17 cellular contexts compared by ENCODE assay signal in genomic region chr18:79392226-79392625, GRCh38. TPM values are rescaled to one million over a fixed set of nuclear protein-coding genes. Genes with fewer than 3 reads are reported as not detected.
DNase-seq lines count a peak whose midpoint lies in the region; ATAC-seq and TF ChIP-seq lines count a peak whose summit lies in the region.
"Had no signal": no experiment of that assay in that cellular context is flagged by ENCODE, and none has a peak within 500 bp of the region (broad histone marks: within the 10 kb centered on the region; RNA-seq: fewer than 3 reads in every experiment).

No MANE protein-coding gene starts in this region.

- peaks cover 54% of the 10 kb centered on the region for H3K27me3 Mint-ChIP-seq in CD4-positive, CD25-positive, alpha-beta regulatory T cell
- H3K27me3 Mint-ChIP-seq in CD8-positive, alpha-beta memory T cell, result peaks cover 18 to 19% of the 10 kb centered on the region in 2 donors
- peaks cover 45% of the 10 kb centered on the region in 2 donors for H3K27me3 Mint-ChIP-seq in effector memory CD8-positive, alpha-beta T cell
- H3K27me3 Mint-ChIP-seq in progenitor cell of endocrine pancreas, result peaks cover 68% of the 10 kb centered on the region

- no peak overlapping the region for H3K4me3 ChIP-seq in CD4-positive, CD25-positive, alpha-beta regulatory T cell (ENCODE audit: low read depth, low read length)
- no peak overlapping the region for H3K4me3 ChIP-seq in CD8-positive, alpha-beta memory T cell (ENCODE audit: low read length)

- DNase-seq in CD4-positive, CD25-positive, alpha-beta regulatory T cell, result no peak
- DNase-seq in CD8-positive, alpha-beta memory T cell, result peak in 1 of 5 donors; percentile 35
- no peak for DNase-seq in effector memory CD8-positive, alpha-beta T cell
- no peak for DNase-seq in progenitor cell of endocrine pancreas (ENCODE audit: low spot score, unreplicated experiment)
- DNase-seq: activated CD4-positive, alpha-beta T cell treated with anti-CD3 and anti-CD28 coated beads for 1 hour; DMS 273 treated with DMSO at 0.1 percent for 48 hours; effector CD4-positive, alpha-beta T cell; GF-D8; glutamatergic neuron; Kasumi-1; NCI-H1092; substantia nigra had no signal

- no peaks in the 10 kb centered on the region for H3K9me3 ChIP-seq in CD4-positive, CD25-positive, alpha-beta regulatory T cell (ENCODE audit: control insufficient read depth in 2 of 2, low read length in 2 of 2)
- H3K9me3 ChIP-seq in CD8-positive, alpha-beta memory T cell (ENCODE audit: low read length), result no peaks in the 10 kb centered on the region
- H3K9me3 ChIP-seq: adrenal gland, pancreas had no signal

- no peaks in the 10 kb centered on the region for H3K36me3 Mint-ChIP-seq in CD4-positive, CD25-positive, alpha-beta regulatory T cell
- H3K36me3 Mint-ChIP-seq in CD8-positive, alpha-beta memory T cell, result peaks cover 0 to 2% (median 1%) of the 10 kb centered on the region in 3 donors
- H3K36me3 Mint-ChIP-seq in effector memory CD8-positive, alpha-beta T cell (ENCODE audit: insufficient read depth), result peaks cover 15% of the 10 kb centered on the region
- peaks cover 1% of the 10 kb centered on the region for H3K36me3 Mint-ChIP-seq in progenitor cell of endocrine pancreas (ENCODE audit: insufficient read depth)

- no peaks in the 10 kb centered on the region for H3K36me3 ChIP-seq in CD4-positive, CD25-positive, alpha-beta regulatory T cell (ENCODE audit: control insufficient read depth, insufficient read depth, low read length)
- H3K36me3 ChIP-seq in CD8-positive, alpha-beta memory T cell (ENCODE audit: insufficient read depth, low read length), result no peaks in the 10 kb centered on the region
- H3K36me3 ChIP-seq: adrenal gland, pancreas had no signal

- peaks cover 36% of the 10 kb centered on the region for H3K4me1 ChIP-seq in CD4-positive, CD25-positive, alpha-beta regulatory T cell (ENCODE audit: control insufficient read depth, insufficient read depth, low read length, poor library complexity, severe bottlenecking)
- H3K4me1 ChIP-seq in CD8-positive, alpha-beta memory T cell (ENCODE audit: insufficient read depth, low read length), result peaks cover 20% of the 10 kb centered on the region

- CTCF ChIA-PET in CD8-positive, alpha-beta memory T cell (lab: Charles Lee), result interaction anchor here (1.4 to 5.4 kb wide), 4 partner anchors 12 to 136 kb away, joined by 4 to 49 read pairs (median 6); no protein-coding TSS in a partner anchor

- peak overlapping the region; percentile 56 to 91 (median 74) for H3K4me3 Mint-ChIP-seq in CD4-positive, CD25-positive, alpha-beta regulatory T cell
- H3K4me3 Mint-ChIP-seq in CD8-positive, alpha-beta memory T cell, result peak overlapping the region in 6 of 7 donors; percentile 25 to 84 (median 78)
- peak overlapping the region; percentile 78 to 88 for H3K4me3 Mint-ChIP-seq in effector memory CD8-positive, alpha-beta T cell
- no peak overlapping the region for H3K4me3 Mint-ChIP-seq in progenitor cell of endocrine pancreas (ENCODE audit: low read depth)

- no peak overlapping the region for H3K27ac ChIP-seq in CD4-positive, CD25-positive, alpha-beta regulatory T cell (ENCODE audit: insufficient read depth, low read length, poor library complexity, severe bottlenecking)
- H3K27ac ChIP-seq in CD8-positive, alpha-beta memory T cell (ENCODE audit: low read depth, low read length), result no peak overlapping the region
- H3K27ac ChIP-seq: adrenal gland, pancreas had no signal

- H3K27me3 ChIP-seq in CD4-positive, CD25-positive, alpha-beta regulatory T cell (ENCODE audit: control insufficient read depth, insufficient read depth, low read length), result peaks cover 8% of the 10 kb centered on the region
- peaks cover 6% of the 10 kb centered on the region for H3K27me3 ChIP-seq in CD8-positive, alpha-beta memory T cell (ENCODE audit: insufficient read depth, low read length, poor library complexity, severe bottlenecking)

- H3K4me1 Mint-ChIP-seq in CD4-positive, CD25-positive, alpha-beta regulatory T cell, result peaks cover 4 to 25% (median 13%) of the 10 kb centered on the region in 4 donors
- peaks cover 9 to 29% (median 25%) of the 10 kb centered on the region in 3 donors for H3K4me1 Mint-ChIP-seq in CD8-positive, alpha-beta memory T cell
- peaks cover 7 to 9% of the 10 kb centered on the region in 2 donors for H3K4me1 Mint-ChIP-seq in effector memory CD8-positive, alpha-beta T cell (ENCODE audit: low read depth in 2 of 2)
- peaks cover 11% of the 10 kb centered on the region for H3K4me1 Mint-ChIP-seq in progenitor cell of endocrine pancreas (ENCODE audit: low read depth)

- no peaks in the 10 kb centered on the region for H3K9me3 Mint-ChIP-seq in CD4-positive, CD25-positive, alpha-beta regulatory T cell
- H3K9me3 Mint-ChIP-seq in CD8-positive, alpha-beta memory T cell, result no peaks in the 10 kb centered on the region
- no peaks in the 10 kb centered on the region for H3K9me3 Mint-ChIP-seq in effector memory CD8-positive, alpha-beta T cell
- no peaks in the 10 kb centered on the region for H3K9me3 Mint-ChIP-seq in progenitor cell of endocrine pancreas (ENCODE audit: low read depth)

- no peak for ATAC-seq in CD4-positive, CD25-positive, alpha-beta regulatory T cell (ENCODE audit: low read depth in 2 of 2)
- ATAC-seq in effector memory CD8-positive, alpha-beta T cell (replicated peaks), result no peak
- no peak for ATAC-seq in HG02885 (IDR thresholded peaks at IDR 0.05; ENCODE audit: poor library complexity, unreplicated experiment)
- ATAC-seq in HG02678 (IDR thresholded peaks at IDR 0.05; ENCODE audit: unreplicated experiment), result no peak
- ATAC-seq in GM18502 (IDR thresholded peaks at IDR 0.05; ENCODE audit: poor library complexity, unreplicated experiment), result no peak
- ATAC-seq: pancreas had no signal

- peak overlapping the region; percentile 58 to 81 (median 67) for H3K27ac Mint-ChIP-seq in CD4-positive, CD25-positive, alpha-beta regulatory T cell
- H3K27ac Mint-ChIP-seq in CD8-positive, alpha-beta memory T cell, result peak overlapping the region in 6 of 8 donors; percentile 1 to 92 (median 48)
- H3K27ac Mint-ChIP-seq in effector memory CD8-positive, alpha-beta T cell, result no peak overlapping the region
- H3K27ac Mint-ChIP-seq in progenitor cell of endocrine pancreas, result peak overlapping the region; percentile 4

- POLR2A ChIA-PET in CD8-positive, alpha-beta memory T cell (lab: Charles Lee), result no interaction called here

- no peak for TF ChIP-seq CTCF in progenitor cell of endocrine pancreas (IDR thresholded peaks at IDR 0.05; ENCODE audit: unreplicated experiment)

RNA-seq across cellular contexts. Expression of gene NFATC1, which starts 3.5 kb away (rescaled TPM):
- 64.7 TPM for total RNA-seq in CD4-positive, CD25-positive, alpha-beta regulatory T cell
- 10 to 100 TPM; 13.1 to 23.8 (median 19.2) TPM for polyA plus RNA-seq in CD4-positive, CD25-positive, alpha-beta regulatory T cell
- total RNA-seq in CD8-positive, alpha-beta memory T cell, result 10 to 100 TPM; 45.9 to 46.7 TPM
- polyA plus RNA-seq in CD8-positive, alpha-beta memory T cell, result 36.7 TPM
- total RNA-seq in progenitor cell of endocrine pancreas, result 4.5 and 5.6 TPM in 2 replicates

Comparison
In these comparisons a context has a peak if more than half of its experiments do, and no peak if none do; other contexts are left out.
1. H3K27ac Mint-ChIP-seq: peak in CD4-positive, CD25-positive, alpha-beta regulatory T cell (3 of 3), CD8-positive, alpha-beta memory T cell (6 of 8) and progenitor cell of endocrine pancreas (single experiment); none in effector memory CD8-positive, alpha-beta T cell (0 of 2).